10 cellular contexts compared by ENCODE assay signal in the genomic region with DNA sequence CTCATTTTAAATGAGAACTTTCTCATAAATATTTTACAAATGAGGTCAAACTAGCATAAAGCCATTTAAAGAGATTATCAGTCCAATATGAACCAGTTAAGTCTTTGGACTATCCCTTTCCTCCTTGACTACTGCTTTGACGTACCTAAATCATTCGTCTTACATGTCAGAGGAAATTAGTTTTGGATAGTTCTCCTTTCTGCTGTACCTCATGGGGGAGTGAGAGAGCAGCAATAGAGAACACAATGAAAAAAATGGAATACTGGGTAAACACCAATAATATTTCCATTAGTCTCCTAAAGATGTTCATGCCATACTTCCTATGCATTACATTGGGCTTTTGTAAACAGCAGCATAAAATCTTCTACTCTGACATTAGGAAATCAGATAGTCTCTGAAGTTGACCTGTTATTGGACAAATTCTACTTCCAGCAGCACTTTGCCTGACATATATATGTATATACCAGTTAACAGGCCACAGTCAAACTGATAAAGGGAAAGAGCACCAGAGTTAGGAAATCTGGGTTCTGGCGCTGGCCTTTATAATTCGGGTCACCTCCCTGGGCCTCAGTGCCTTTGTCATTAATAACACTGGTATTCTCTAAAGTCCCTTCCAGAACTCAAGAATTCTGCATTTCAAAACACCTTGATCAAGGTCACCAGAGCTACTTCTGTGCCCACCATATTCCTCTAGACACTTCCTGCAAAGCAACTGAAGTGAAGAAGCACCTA. TPM values are rescaled to one million over a fixed set of nuclear protein-coding genes. Genes with fewer than 3 reads are reported as not detected.
DNase-seq lines count a peak whose midpoint lies in the region; ATAC-seq, FAIRE-seq and TF ChIP-seq lines count a peak whose summit lies in the region.
"Had no signal": no experiment of that assay in that cellular context is flagged by ENCODE, and none has a peak within 500 bp of the region (broad histone marks: within the 10 kb centered on the region; RNA-seq: fewer than 3 reads in every experiment).

No MANE protein-coding gene starts in this region.

- BruUV-seq in A673 (replicated peaks; lab: Mats Ljungman, UMichigan): no TSS peak

- H3K9me3 ChIP-seq in A673 (ENCODE audit: low read depth, low read length, poor library complexity, severe bottlenecking): no peaks in the 10 kb centered on the region

- peaks cover 15% of the 10 kb centered on the region for H3K36me3 ChIP-seq in A673 (ENCODE audit: insufficient read depth, low read length, poor library complexity, severe bottlenecking)

- DNase-seq in A673 (ENCODE audit: low spot score) (no peak), iris pigment epithelial cell (ENCODE audit: low read depth) (peak; percentile 30), NCI-H2029 (lab: John Stamatoyannopoulos, UW) (no peak), HTR-8/SVneo (ENCODE audit: insufficient read length, low spot score) (no peak)
- no peak for DNase-seq in central memory CD4-positive, alpha-beta T cell
- DNase-seq: cortex of kidney, NCI-H146 had no signal

- no peak for FAIRE-seq in HTR-8/SVneo (lab: Jason Lieb, UNC)

- TF ChIP-seq CTCF in A673 (conservative IDR thresholded peaks at IDR 0.05; ENCODE audit: low read depth, low read length) (peak; percentile 34; the same call in 1 of the 2 replicates), VCaP (conservative IDR thresholded peaks at IDR 0.05) (peak; percentile 79)

- POLR2A ChIA-PET in A673 (lab: Charles Lee; ENCODE audit: low non-redundant PET): no interaction called here

- H3K4me1 ChIP-seq in A673 (ENCODE audit: insufficient read depth, low read length, poor library complexity, severe bottlenecking): no peaks in the 10 kb centered on the region

- no peak overlapping the region for H3K27ac ChIP-seq in A673 (ENCODE audit: low read depth, low read length, poor library complexity, severe bottlenecking)
- no peak overlapping the region for H3K27ac ChIP-seq in VCaP

- CTCF ChIA-PET in A673 (lab: Charles Lee): no interaction called here

- H3K4me3 ChIP-seq in A673 (ENCODE audit: low read depth, low read length, poor library complexity, severe bottlenecking): no peak overlapping the region

- peak; percentile 42 for ATAC-seq in GM18868 (IDR thresholded peaks at IDR 0.05; ENCODE audit: unreplicated experiment)
- ATAC-seq in GM18873 (IDR thresholded peaks at IDR 0.05; ENCODE audit: low FRiP score, unreplicated experiment): no peak

- no peaks in the 10 kb centered on the region for H3K27me3 ChIP-seq in A673 (replicated peaks; ENCODE audit: insufficient read depth, low read depth, low read length, poor library complexity)

- intact Hi-C loops in A673 (cut with micrococcal nuclease; ENCODE audit: unreplicated experiment): no loop called here

RNA-seq across cellular contexts. Expression of gene TIMMDC1, which starts 26.8 kb away (rescaled TPM):
- total RNA-seq in A673 (2021): 96.7 and 97.8 TPM in 2 replicates

RNA-seq across cellular contexts. Expression of gene CD80, which starts 34.3 kb away (rescaled TPM):
- not detected in 2 replicates for total RNA-seq in A673 (2021)

RNA-seq across cellular contexts. Expression of gene ADPRH, which starts 54.2 kb away (rescaled TPM):
- 0.37 TPM in 2 replicates for total RNA-seq in A673 (2021)

RNA-seq across cellular contexts. Expression of gene POGLUT1, which starts 56.3 kb away (rescaled TPM):
- 22.7 and 28.7 TPM in 2 replicates for total RNA-seq in A673 (2021)
